In the genomic region with DNA sequence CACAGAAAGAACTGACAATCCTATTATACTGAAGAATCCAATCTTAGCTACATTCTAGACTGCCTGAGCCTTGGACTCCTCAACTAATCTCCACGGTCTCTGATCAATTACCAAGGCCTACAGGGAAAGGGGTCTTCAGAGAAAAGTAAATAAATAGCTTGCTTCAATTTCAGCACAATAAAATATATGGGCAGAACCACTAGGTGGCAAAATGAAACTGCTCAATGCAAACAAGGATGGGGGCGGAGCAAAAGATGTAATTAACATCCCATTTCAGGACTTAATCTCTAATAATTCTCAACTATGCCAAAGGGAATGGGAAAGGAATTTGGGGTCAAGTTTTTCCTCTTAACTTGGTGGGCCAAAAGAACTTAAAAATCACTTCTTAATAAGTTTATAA, we compare ENCODE assay signal across 8 cellular contexts.
DNase-seq lines count a peak whose midpoint lies in the region; ATAC-seq and TF ChIP-seq lines count a peak whose summit lies in the region.

No MANE protein-coding gene starts in this region.

- H3K4me3 ChIP-seq in AG09309 (ENCODE audit: control insufficient read depth, low read depth, low read length) (no peak overlapping the region), cardiac fibroblast (replicated peaks in 1 of 2; ENCODE audit: low read depth in 2 of 2, low read length in 2 of 2) (no peak overlapping the region)

- ATAC-seq in HG03095 (IDR thresholded peaks at IDR 0.05; ENCODE audit: unreplicated experiment): no peak

- DNase-seq in AG09309 (ENCODE audit: low read depth): no peak
- peak; percentile 61 for DNase-seq in ELR (ENCODE audit: low read depth)
- peak; percentile 40 for DNase-seq in NCI-H526 treated with DMSO at 0.1 percent for 48 hours (lab: John Stamatoyannopoulos, UW)
- peak; percentile 63 to 69 for DNase-seq in cardiac fibroblast (ENCODE audit: low read depth in 2 of 2)
- peak; percentile 63 for DNase-seq in medulla oblongata (ENCODE audit: extremely low spot score)
- no peak for DNase-seq in NCI-H2029 (lab: John Stamatoyannopoulos, UW)
- DNase-seq in mucosa of gallbladder (ENCODE audit: low spot score): no peak

- TF ChIP-seq CTCF in AG09309 (IDR thresholded peaks at IDR 0.05; ENCODE audit: control insufficient read depth, insufficient read depth, low read depth, low read length, missing control alignments) (peak; percentile 57), cardiac fibroblast (IDR thresholded peaks at IDR 0.05; ENCODE audit: low read depth, low read length) (peak; percentile 46)

Comparison
In these comparisons a context has a peak if more than half of its experiments do, and no peak if none do; other contexts are left out.
1. DNase-seq: peak in ELR (single experiment), NCI-H526 treated with DMSO at 0.1 percent for 48 hours (single experiment), cardiac fibroblast (2 of 2) and medulla oblongata (single experiment); none in AG09309 (single experiment), NCI-H2029 (single experiment) and mucosa of gallbladder (single experiment).